Comparison of ENCODE assay signal across 1 cellular context in the genomic region with DNA sequence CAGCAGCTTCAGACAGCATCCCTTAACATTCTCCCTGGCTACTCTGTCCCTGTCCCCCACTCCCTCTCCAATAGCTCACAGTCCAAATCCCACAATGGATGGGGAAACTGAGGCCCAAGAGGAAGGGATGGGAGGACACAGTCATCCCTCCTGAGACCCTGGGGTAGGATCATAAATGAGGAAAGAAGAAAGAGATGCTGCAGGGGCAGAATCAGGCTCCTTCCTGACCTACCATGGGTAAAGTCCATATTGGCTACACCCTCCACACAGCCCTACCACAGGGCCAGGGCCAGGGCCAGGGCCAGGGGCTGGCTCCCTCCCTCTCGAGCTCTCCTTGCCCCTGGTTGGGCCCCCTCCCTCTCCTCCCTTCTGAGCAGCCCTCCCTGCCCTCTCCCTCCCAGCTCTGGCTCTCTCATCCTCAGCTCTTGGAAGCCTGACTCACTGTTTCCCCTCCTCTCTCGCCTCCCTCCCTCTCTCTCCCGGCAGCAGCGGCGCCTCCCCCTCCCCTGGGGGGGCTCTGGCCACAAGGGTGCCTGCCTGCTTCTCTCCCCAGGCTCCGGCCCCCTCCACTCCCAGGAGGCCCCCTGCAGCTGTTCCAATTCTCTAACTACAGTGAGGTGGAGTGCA.
TF ChIP-seq lines count a peak whose summit lies in the region.

No MANE protein-coding gene starts in this region.

TF ChIP-seq in K562, 482 proteins besides CTCF, POLR2A, EP300 and RAD21 (continued from another document):
- TF ChIP-seq GABPB1 (CRISPR knock-in tag; IDR thresholded peaks at IDR 0.05) (peak; percentile 62), ARID1B (IDR thresholded peaks at IDR 0.05) (peak; percentile 86), CHD2 (IDR thresholded peaks at IDR 0.05; ENCODE audit: low read depth, low read length) (no peak), PPARD (CRISPR knock-in tag; IDR thresholded peaks at IDR 0.05) (no peak), RCOR1 (IDR thresholded peaks at IDR 0.05; ENCODE audit: borderline replicate concordance in 1 of 2, low read depth in 2 of 2, low read length in 2 of 2) (peak in 1 of 2 experiments; percentile 66; a peak in 2 of 4 replicates), JUN (IDR thresholded peaks at IDR 0.05; ENCODE audit: borderline replicate concordance, low read depth, low read length) (peak; percentile 80), JUN (CRISPR knock-in tag; IDR thresholded peaks at IDR 0.05; ENCODE audit: borderline replicate concordance) (no peak), ELF4 (CRISPR knock-in tag; IDR thresholded peaks at IDR 0.05) (peak; percentile 48), MAZ (CRISPR knock-in tag; conservative IDR thresholded peaks at IDR 0.05 in 1 of 2, IDR thresholded peaks at IDR 0.05 in 1 of 2) (peak; percentile 98), SMARCC2 (IDR thresholded peaks at IDR 0.05; ENCODE audit: low read depth) (0 out of 2 replicates have a peak, but pooled peaks have one; percentile 19)
- TF ChIP-seq, protein P1, sequence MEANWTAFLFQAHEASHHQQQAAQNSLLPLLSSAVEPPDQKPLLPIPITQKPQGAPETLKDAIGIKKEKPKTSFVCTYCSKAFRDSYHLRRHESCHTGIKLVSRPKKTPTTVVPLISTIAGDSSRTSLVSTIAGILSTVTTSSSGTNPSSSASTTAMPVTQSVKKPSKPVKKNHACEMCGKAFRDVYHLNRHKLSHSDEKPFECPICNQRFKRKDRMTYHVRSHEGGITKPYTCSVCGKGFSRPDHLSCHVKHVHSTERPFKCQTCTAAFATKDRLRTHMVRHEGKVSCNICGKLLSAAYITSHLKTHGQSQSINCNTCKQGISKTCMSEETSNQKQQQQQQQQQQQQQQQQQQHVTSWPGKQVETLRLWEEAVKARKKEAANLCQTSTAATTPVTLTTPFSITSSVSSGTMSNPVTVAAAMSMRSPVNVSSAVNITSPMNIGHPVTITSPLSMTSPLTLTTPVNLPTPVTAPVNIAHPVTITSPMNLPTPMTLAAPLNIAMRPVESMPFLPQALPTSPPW (CRISPR knock-in tag; IDR thresholded peaks at IDR 0.05), result peak; percentile 96
TF ChIP-seq in K562: peak in this region for 42.
